9 cellular contexts compared by ENCODE assay signal in genomic region chr22:41401781-41402648, GRCh38. TPM values are rescaled to one million over a fixed set of nuclear protein-coding genes. Genes with fewer than 3 reads are reported as not detected.
DNase-seq lines count a peak whose midpoint lies in the region; ATAC-seq and TF ChIP-seq lines count a peak whose summit lies in the region.
"Had no signal": no experiment of that assay in that cellular context is flagged by ENCODE, and none has a peak within 500 bp of the region (broad histone marks: within the 10 kb centered on the region; RNA-seq: fewer than 3 reads in every experiment).

No MANE protein-coding gene starts in this region.

- ATAC-seq in HG03135 (IDR thresholded peaks at IDR 0.05; ENCODE audit: unreplicated experiment), result no peak
- no peak for ATAC-seq in GM18870 (IDR thresholded peaks at IDR 0.05; ENCODE audit: unreplicated experiment)

- TF ChIP-seq CTCF in GM13976 (IDR thresholded peaks at IDR 0.05; ENCODE audit: borderline replicate concordance, control extremely low read depth, extremely low read depth, insufficient read depth, missing control alignments) (no peak), H9 (conservative IDR thresholded peaks at IDR 0.05) (no peak)

- no peaks in the 10 kb centered on the region for H3K27me3 ChIP-seq in H9 (ENCODE audit: insufficient read depth, low read length)

- no CpG with 5 or more reads among the region's 16 CpGs for WGBS in H9 (ENCODE audit: extremely low coverage, insufficient read length, low lambda C conversion rate)

- DNase-seq in DMS 273 (lab: John Stamatoyannopoulos, UW; ENCODE audit: unreplicated experiment) (peak; percentile 91), NCI-H69 (lab: John Stamatoyannopoulos, UW) (peak; percentile 80), fibroblast of gingiva (ENCODE audit: low read depth) (peak; percentile 99), occipital lobe (lab: John Stamatoyannopoulos, UW) (peak; percentile 81), GM13976 (ENCODE audit: low spot score) (no peak), H9 (no peak)

- H3K79me2 ChIP-seq in H9 (ENCODE audit: insufficient read depth, low read length), result no peaks in the 10 kb centered on the region

- H3K4me1 ChIP-seq in H9 (ENCODE audit: insufficient read depth, low read length), result no peaks in the 10 kb centered on the region

- no peaks in the 10 kb centered on the region for H3K79me1 ChIP-seq in H9 (ENCODE audit: insufficient read depth, low read depth, low read length, poor library complexity, severe bottlenecking)

- H3K27ac ChIP-seq in H9 (ENCODE audit: insufficient read length, low read depth, low read length), result no peak overlapping the region

- H3K4me3 Mint-ChIP-seq in H9, result no peak overlapping the region
- H3K4me3 Mint-ChIP-seq: activated naive CD4-positive, alpha-beta T cell treated with anti-CD3 and anti-CD28 coated beads, Interleukin-2, amount 50 U/mL, for 24 hours had no signal

- H3K4me1 Mint-ChIP-seq in H9, result peaks cover 6 to 11% of the 10 kb centered on the region in 2 experiments; a peak in 3 of 4 replicates

- H3K27ac Mint-ChIP-seq in H9, result peak overlapping the region in 1 of 3 experiments; percentile 52; a peak in 1 of 7 replicates
- H3K27ac Mint-ChIP-seq: activated naive CD4-positive, alpha-beta T cell treated with anti-CD3 and anti-CD28 coated beads, Interleukin-2, amount 50 U/mL, for 24 hours had no signal

- no peak overlapping the region for H2BK5ac ChIP-seq in H9 (ENCODE audit: insufficient read length, low read length)

- H3K18ac ChIP-seq in H9 (ENCODE audit: insufficient read length, low read depth, low read length), result no peak overlapping the region

- no peak overlapping the region for H2AK5ac ChIP-seq in H9 (ENCODE audit: insufficient read length, low read length)

- H2AFZ ChIP-seq in H9 (ENCODE audit: low read length), result no peak overlapping the region

- H4K8ac ChIP-seq in H9 (replicated peaks; ENCODE audit: insufficient read length, low read depth, low read length), result no peak overlapping the region

- no peak overlapping the region for H3T11ph ChIP-seq in H9 (ENCODE audit: low read length)

- H4K20me1 ChIP-seq in H9 (ENCODE audit: control insufficient read depth, insufficient read depth, insufficient read length), result no peaks in the 10 kb centered on the region

- H2BK20ac ChIP-seq in H9 (ENCODE audit: low read depth, low read length, poor library complexity, severe bottlenecking), result no peak overlapping the region

- H3K9ac ChIP-seq in H9 (ENCODE audit: extremely low read depth, insufficient read length, low read length), result no peak overlapping the region

- no peak overlapping the region for H4K5ac ChIP-seq in H9 (ENCODE audit: insufficient read length, low read depth, low read length)

- no peak overlapping the region for H3K56ac ChIP-seq in H9 (ENCODE audit: insufficient read length, low read depth, low read length)

- H3K36me3 Mint-ChIP-seq in H9 (ENCODE audit: insufficient read depth in 1 of 3, low read depth in 3 of 3), result peaks cover 0 to 9% (median 9%) of the 10 kb centered on the region in 3 experiments; a peak in 4 of 7 replicates
- H3K36me3 Mint-ChIP-seq: activated naive CD4-positive, alpha-beta T cell treated with anti-CD3 and anti-CD28 coated beads, Interleukin-2, amount 50 U/mL, for 24 hours had no signal

- peaks cover 1% of the 10 kb centered on the region; the same call in 1 of the 2 replicates for H3K27me3 Mint-ChIP-seq in H9 (ENCODE audit: low read depth)
- H3K27me3 Mint-ChIP-seq: activated naive CD4-positive, alpha-beta T cell treated with anti-CD3 and anti-CD28 coated beads, Interleukin-2, amount 50 U/mL, for 24 hours had no signal

- no peak overlapping the region for H3K4me2 ChIP-seq in H9 (ENCODE audit: insufficient read depth, insufficient read length, low read length)

- H2BK120ac ChIP-seq in H9 (ENCODE audit: low read depth, low read length, poor library complexity, severe bottlenecking), result no peak overlapping the region

- H3K14ac ChIP-seq in H9 (ENCODE audit: insufficient read depth, low read length), result no peak overlapping the region

- H3K4ac ChIP-seq in H9 (ENCODE audit: low read depth, low read length), result no peak overlapping the region

- no peaks in the 10 kb centered on the region for H3K9me3 ChIP-seq in H9 (ENCODE audit: control insufficient read depth, low read depth, low read length)

- H4K91ac ChIP-seq in H9 (ENCODE audit: insufficient read length, low read depth, low read length), result no peak overlapping the region

- no peak overlapping the region for H2BK12ac ChIP-seq in H9 (ENCODE audit: insufficient read length, low read depth, low read length)

- H2BK15ac ChIP-seq in H9 (ENCODE audit: low read depth, low read length), result no peak overlapping the region

- H3K23ac ChIP-seq in H9 (ENCODE audit: insufficient read length, low read depth, low read length), result no peak overlapping the region

- H3K23me2 ChIP-seq in H9 (ENCODE audit: insufficient read length, low read depth, low read length, poor library complexity, severe bottlenecking), result no peaks in the 10 kb centered on the region

- H3K9me3 Mint-ChIP-seq in H9, result no peaks in the 10 kb centered on the region
- H3K9me3 Mint-ChIP-seq: activated naive CD4-positive, alpha-beta T cell treated with anti-CD3 and anti-CD28 coated beads, Interleukin-2, amount 50 U/mL, for 24 hours had no signal

- in situ Hi-C loops in GM13976 (cut with MboI; ENCODE audit: low sequenced_read_pairs, unreplicated experiment), result loop anchor here (5.0 kb wide), 1 partner anchor 115 kb away; no protein-coding TSS in a partner anchor

RNA-seq across cellular contexts. Expression of gene TEF, which starts 20.3 kb away (rescaled TPM):
- 10.0 TPM for total RNA-seq in occipital lobe
- total RNA-seq in H9 (2021), result 17.7 and 17.9 TPM in 2 replicates

RNA-seq across cellular contexts. Expression of gene TOB2, which starts 44.6 kb away (rescaled TPM):
- 15.6 TPM for total RNA-seq in occipital lobe
- 75.8 and 78.0 TPM in 2 replicates for total RNA-seq in H9 (2021)

Comparison
In these comparisons a context has a peak if more than half of its experiments do, and no peak if none do; other contexts are left out.
1. DNase-seq: peak in DMS 273 (single experiment), NCI-H69 (single experiment), fibroblast of gingiva (single experiment) and occipital lobe (single experiment); none in GM13976 (single experiment) and H9 (single experiment).